Comparison of ENCODE assay signal across 10 cellular contexts in the genomic region with DNA sequence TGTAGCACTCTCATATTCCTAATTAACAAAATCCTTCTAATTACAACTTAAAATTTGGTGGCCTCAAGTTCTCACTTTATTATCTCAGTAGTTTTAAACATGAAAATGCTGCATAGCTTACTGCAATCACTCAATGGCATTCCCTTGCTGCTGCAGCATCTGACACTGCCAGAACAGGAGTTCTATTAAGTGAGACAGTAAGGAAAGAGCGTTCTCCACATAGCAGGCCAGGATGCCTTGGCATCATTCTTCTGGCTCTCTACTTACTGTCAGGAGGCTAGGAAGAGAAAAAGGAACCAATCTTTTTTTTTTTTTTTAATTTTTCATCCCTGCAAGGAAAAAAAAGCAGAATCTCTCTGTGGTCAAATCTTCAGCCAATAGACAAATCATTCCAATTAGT.
A peak's percentile ranks its signal among the peaks of the same experiment; 100 is the strongest.
DNase-seq lines count a peak whose midpoint lies in the region; ATAC-seq lines count a peak whose summit lies in the region.
"Had no signal": no experiment of that assay in that cellular context is flagged by ENCODE, and none has a peak within 500 bp of the region (broad histone marks: within the 10 kb centered on the region; RNA-seq: fewer than 3 reads in every experiment).

No MANE protein-coding gene starts in this region.

- peak overlapping the region; percentile 96 for H3K4me3 Mint-ChIP-seq in stimulated activated naive CD8-positive, alpha-beta T cell treated with anti-CD3 and anti-CD28 coated beads, Interleukin-15, Interleukin-2, amounts not matched to agents 100 ng/mL and 50 ng/mL, for 24 hours

- no peaks in the 10 kb centered on the region for H3K27me3 Mint-ChIP-seq in stimulated activated naive CD8-positive, alpha-beta T cell treated with anti-CD3 and anti-CD28 coated beads, Interleukin-15, Interleukin-2, amounts not matched to agents 100 ng/mL and 50 ng/mL, for 24 hours

- H3K27ac Mint-ChIP-seq in stimulated activated naive CD8-positive, alpha-beta T cell treated with anti-CD3 and anti-CD28 coated beads, Interleukin-15, Interleukin-2, amounts not matched to agents 100 ng/mL and 50 ng/mL, for 24 hours = peak overlapping the region; percentile 99

- H3K9me3 ChIP-seq in mucosa of rectum (ENCODE audit: control insufficient read depth in 2 of 2, low read length in 2 of 2) = no peaks in the 10 kb centered on the region

- peaks cover 72% of the 10 kb centered on the region for H3K4me1 Mint-ChIP-seq in stimulated activated naive CD8-positive, alpha-beta T cell treated with anti-CD3 and anti-CD28 coated beads, Interleukin-15, Interleukin-2, amounts not matched to agents 100 ng/mL and 50 ng/mL, for 24 hours (ENCODE audit: low read depth)

- no peak overlapping the region for H3K9ac ChIP-seq in mucosa of rectum (ENCODE audit: low read depth in 1 of 2, low read length in 2 of 2)

- no peak for DNase-seq in stimulated activated naive CD8-positive, alpha-beta T cell treated with anti-CD3 and anti-CD28 coated beads, Interleukin-15, Interleukin-2, amounts not matched to agents 100 U/mL and 50 U/mL, for 24 hours
- peak; percentile 9 for DNase-seq in astrocyte of the hippocampus (ENCODE audit: low read depth, low spot score)
- DNase-seq in stimulated activated CD4-positive, alpha-beta T cell treated with anti-CD3 and anti-CD28 coated beads, Interleukin-4, amount 100 ng/mL, for 24 hours = no peak
- no peak for DNase-seq in NCI-H748 treated with DMSO at 0.1 percent for 48 hours (lab: John Stamatoyannopoulos, UW)
- DNase-seq in HPDE6-E6E7 (ENCODE audit: extremely low spot score) = no peak
- DNase-seq: islet precursor cell, NCI-H1930 had no signal

- H3K36me3 Mint-ChIP-seq in stimulated activated naive CD8-positive, alpha-beta T cell treated with anti-CD3 and anti-CD28 coated beads, Interleukin-15, Interleukin-2, amounts not matched to agents 100 ng/mL and 50 ng/mL, for 24 hours (ENCODE audit: low read depth) = peaks cover 76% of the 10 kb centered on the region

- H3K36me3 ChIP-seq in mucosa of rectum (ENCODE audit: control insufficient read depth in 2 of 2, insufficient read depth in 2 of 2, low read length in 2 of 2) = peaks cover 13 to 14% of the 10 kb centered on the region in 2 donors

- no peaks in the 10 kb centered on the region for H3K9me3 Mint-ChIP-seq in stimulated activated naive CD8-positive, alpha-beta T cell treated with anti-CD3 and anti-CD28 coated beads, Interleukin-15, Interleukin-2, amounts not matched to agents 100 ng/mL and 50 ng/mL, for 24 hours

- no peak overlapping the region for H3K27ac ChIP-seq in mucosa of rectum (ENCODE audit: low read depth in 2 of 2, low read length in 2 of 2)

- H3K4me3 ChIP-seq in mucosa of rectum (ENCODE audit: low read length in 2 of 2) = peak overlapping the region; percentile 26 to 33

- H3K4me1 ChIP-seq in mucosa of rectum (ENCODE audit: control insufficient read depth in 2 of 2, insufficient read depth in 2 of 2, low read length in 2 of 2) = peaks cover 34 to 38% of the 10 kb centered on the region in 2 donors

- no peak for ATAC-seq in stimulated activated naive CD8-positive, alpha-beta T cell treated with anti-CD3 and anti-CD28 coated beads, Interleukin-15, Interleukin-2, amounts not matched to agents 100 U/mL and 50 U/mL, for 24 hours
- no peak for ATAC-seq in GM18873 (IDR thresholded peaks at IDR 0.05; ENCODE audit: low FRiP score, unreplicated experiment)

- H3K27me3 ChIP-seq in mucosa of rectum (ENCODE audit: control insufficient read depth in 2 of 2, insufficient read depth in 2 of 2, low read length in 2 of 2) = no peaks in the 10 kb centered on the region
